ENCODE assay signal across 22 cellular contexts in genomic region chr11:122834065-122834464, GRCh38. TPM values are rescaled to one million over a fixed set of nuclear protein-coding genes. Genes with fewer than 3 reads are reported as not detected.
"Had no signal": no experiment of that assay in that cellular context is flagged by ENCODE, and none has a peak within 500 bp of the region (broad histone marks: within the 10 kb centered on the region; RNA-seq: fewer than 3 reads in every experiment).

No MANE protein-coding gene starts in this region.

- H3K79me2 ChIP-seq: hepatocyte had no signal

- H3K36me3 Mint-ChIP-seq: naive thymus-derived CD4-positive, alpha-beta T cell had no signal

- H3K27ac Mint-ChIP-seq: stimulated activated naive B cell treated with anti-CD40 and anti-IgM and Interleukin-4, amounts not matched to agents 10 μg/mL and 1 μg/mL and 100 μg/mL, for 72 hours had no signal

- H3K4me2 ChIP-seq: hepatocyte had no signal

- H3K27me3 ChIP-seq: colonic mucosa, hepatocyte, right lobe of liver had no signal

- H3K9me3 Mint-ChIP-seq: stimulated activated naive B cell treated with anti-CD40 and anti-IgM and Interleukin-4, amounts not matched to agents 10 μg/mL and 1 μg/mL and 100 μg/mL, for 72 hours had no signal

- H3K4me1 ChIP-seq: colonic mucosa, left ventricle myocardium inferior, psoas muscle, right lobe of liver had no signal

- H3K9me3 ChIP-seq: colonic mucosa, left ventricle myocardium inferior, neutrophil, psoas muscle, right lobe of liver, spleen had no signal

- H3K4me3 Mint-ChIP-seq: naive thymus-derived CD4-positive, alpha-beta T cell; stimulated activated naive B cell treated with anti-CD40 and anti-IgM and Interleukin-4, amounts not matched to agents 10 μg/mL and 1 μg/mL and 100 μg/mL, for 72 hours had no signal

- H3K36me3 ChIP-seq: colonic mucosa, left ventricle myocardium inferior, neutrophil, right lobe of liver, spleen had no signal

- ATAC-seq: left cardiac atrium; naive thymus-derived CD4-positive, alpha-beta T cell; psoas muscle; right lobe of liver; stimulated activated naive B cell treated with anti-CD40 and anti-IgM and Interleukin-4, amounts not matched to agents 10 μg/mL and 1 μg/mL and 100 μg/mL, for 72 hours had no signal

- H2AFZ ChIP-seq: hepatocyte had no signal

- H3K4me3 ChIP-seq: colonic mucosa, hepatocyte, left ventricle myocardium inferior, lung, psoas muscle, right lobe of liver, spleen had no signal

- DNase-seq: colonic mucosa; dermis blood vessel endothelial cell; foreskin melanocyte; head of caudate nucleus; kidney; left cardiac atrium; left ventricle myocardium inferior; mesenchymal stem cell; naive thymus-derived CD4-positive, alpha-beta T cell; psoas muscle; retina; right lobe of liver; spleen; stimulated activated CD4-positive, alpha-beta T cell treated with anti-CD3 and anti-CD28 coated beads, Interleukin-2, amount 100 ng/mL, for 24 hours; stimulated activated CD4-positive, alpha-beta T cell treated with anti-CD3 and anti-CD28 coated beads, Interleukin-4, amount 100 ng/mL, for 4 hours; stimulated activated naive B cell treated with anti-CD40 and anti-IgM and Interleukin-4, amounts not matched to agents 10 μg/mL and 1 μg/mL and 100 μg/mL, for 72 hours; trophoblast cell had no signal

- H3K27ac ChIP-seq: colonic mucosa, hepatocyte, left ventricle myocardium inferior, neutrophil, psoas muscle, right lobe of liver, spleen had no signal

RNA-seq across cellular contexts. Expression of gene CRTAM, which starts 4.2 kb away (rescaled TPM):
- total RNA-seq: colonic mucosa, dermis blood vessel endothelial cell, epithelial cell of proximal tubule, hepatocyte, left ventricle myocardium inferior had no signal
- polyA plus RNA-seq: hepatocyte, neural cell had no signal
